15 cellular contexts compared by ENCODE assay signal in genomic region chr9:89022071-89022721, GRCh38. TPM values are rescaled to one million over a fixed set of nuclear protein-coding genes. Genes with fewer than 3 reads are reported as not detected.
A peak's percentile ranks its signal among the peaks of the same experiment; 100 is the strongest.
DNase-seq lines count a peak whose midpoint lies in the region; ATAC-seq, FAIRE-seq and TF ChIP-seq lines count a peak whose summit lies in the region.
"Had no signal": no experiment of that assay in that cellular context is flagged by ENCODE, and none has a peak within 500 bp of the region (broad histone marks: within the 10 kb centered on the region; RNA-seq: fewer than 3 reads in every experiment).

No MANE protein-coding gene starts in this region.

- ATAC-seq in sciatic nerve (peak; percentile 56), left lobe of liver (no peak), HG03442 (IDR thresholded peaks at IDR 0.05; ENCODE audit: unreplicated experiment) (no peak)

- TF ChIP-seq CTCF in cardiac fibroblast (IDR thresholded peaks at IDR 0.05; ENCODE audit: low read depth, low read length) (no peak), kidney (IDR thresholded peaks at IDR 0.05; ENCODE audit: borderline replicate concordance, extremely low read depth, insufficient read depth) (no peak), chondrocyte (IDR thresholded peaks at IDR 0.05) (no peak)

- peak overlapping the region; percentile 53 to 65 for H3K27ac ChIP-seq in kidney (ENCODE audit: low read depth in 2 of 2, low read length in 2 of 2)
- no peak overlapping the region for H3K27ac ChIP-seq in CD8-positive, alpha-beta memory T cell (ENCODE audit: low read depth, low read length)

- intact Hi-C loops in kidney (cut with DNase I), result no loop called here
- intact Hi-C loops in sciatic nerve (cut with DNase I), result no loop called here

- H3K36me3 ChIP-seq in kidney (ENCODE audit: control insufficient read depth in 1 of 2, insufficient read depth in 2 of 2, low read length in 2 of 2), result no peaks in the 10 kb centered on the region
- no peaks in the 10 kb centered on the region for H3K36me3 ChIP-seq in CD8-positive, alpha-beta memory T cell (ENCODE audit: insufficient read depth, low read length)

- no peak overlapping the region for H3K27ac Mint-ChIP-seq in CD8-positive, alpha-beta memory T cell
- no peak overlapping the region for H3K27ac Mint-ChIP-seq in chondrocyte (ENCODE audit: unreplicated experiment)
- H3K27ac Mint-ChIP-seq: activated CD4-positive, alpha-beta T cell treated with anti-CD3 and anti-CD28 coated beads, Interleukin-2, amount 10 ng/mL, durations not matched to agents 7 days and 5 days; B cell; memory B cell had no signal

- DNase-seq in ELF-1 (ENCODE audit: low read depth, low spot score) (peak; percentile 76), cardiac fibroblast (ENCODE audit: low read depth in 2 of 2) (peak; percentile 88), kidney (no peak), sciatic nerve (ENCODE audit: low spot score) (no peak), left lobe of liver (ENCODE audit: low spot score) (no peak), chondrocyte (ENCODE audit: low spot score) (no peak)
- DNase-seq in CD8-positive, alpha-beta memory T cell, result no peak
- DNase-seq: activated CD4-positive, alpha-beta T cell treated with anti-CD3 and anti-CD28 coated beads, Interleukin-2, amount 10 ng/mL, durations not matched to agents 7 days and 5 days; activated naive CD4-positive, alpha-beta T cell treated with anti-CD3 and anti-CD28 coated beads, Interleukin-2, amount 50 U/mL, for 16 hours; GOT3; Kasumi-1; NCI-H446 treated with DMSO at 0.1 percent for 48 hours had no signal

- FAIRE-seq in kidney (lab: Jason Lieb, UNC), result no peak

- H3K4me3 Mint-ChIP-seq in CD8-positive, alpha-beta memory T cell, result no peak overlapping the region
- no peak overlapping the region for H3K4me3 Mint-ChIP-seq in chondrocyte (ENCODE audit: unreplicated experiment)
- H3K4me3 Mint-ChIP-seq: activated CD4-positive, alpha-beta T cell treated with anti-CD3 and anti-CD28 coated beads, Interleukin-2, amount 10 ng/mL, durations not matched to agents 7 days and 5 days; B cell; memory B cell had no signal

- no peak overlapping the region for H3K4me3 ChIP-seq in cardiac fibroblast (replicated peaks in 1 of 2; ENCODE audit: low read depth in 2 of 2, low read length in 2 of 2)
- no peak overlapping the region for H3K4me3 ChIP-seq in kidney (ENCODE audit: low read length in 2 of 2)
- no peak overlapping the region for H3K4me3 ChIP-seq in CD8-positive, alpha-beta memory T cell (ENCODE audit: low read length)

- CTCF ChIA-PET in CD8-positive, alpha-beta memory T cell (lab: Charles Lee), result no interaction called here

- no peaks in the 10 kb centered on the region for H3K4me1 Mint-ChIP-seq in CD8-positive, alpha-beta memory T cell
- peaks cover 20% of the 10 kb centered on the region for H3K4me1 Mint-ChIP-seq in chondrocyte (ENCODE audit: low read depth)
- H3K4me1 Mint-ChIP-seq: activated CD4-positive, alpha-beta T cell treated with anti-CD3 and anti-CD28 coated beads, Interleukin-2, amount 10 ng/mL, durations not matched to agents 7 days and 5 days; B cell; memory B cell had no signal

- peaks cover 11 to 16% of the 10 kb centered on the region in 2 donors for H3K4me1 ChIP-seq in kidney (ENCODE audit: control insufficient read depth in 1 of 2, insufficient read depth in 1 of 2, low read depth in 1 of 2, low read length in 2 of 2)
- H3K4me1 ChIP-seq in CD8-positive, alpha-beta memory T cell (ENCODE audit: insufficient read depth, low read length), result no peaks in the 10 kb centered on the region

- no peaks in the 10 kb centered on the region for H3K27me3 ChIP-seq in CD8-positive, alpha-beta memory T cell (ENCODE audit: insufficient read depth, low read length, poor library complexity, severe bottlenecking)

- H3K36me3 Mint-ChIP-seq in CD8-positive, alpha-beta memory T cell, result no peaks in the 10 kb centered on the region
- no peaks in the 10 kb centered on the region for H3K36me3 Mint-ChIP-seq in chondrocyte (ENCODE audit: low read depth)
- H3K36me3 Mint-ChIP-seq: memory B cell had no signal

- no peak overlapping the region for H3K9ac ChIP-seq in kidney (ENCODE audit: low read length in 2 of 2)

- POLR2A ChIA-PET in CD8-positive, alpha-beta memory T cell (lab: Charles Lee), result no interaction called here

- peaks cover 0 to 2% (median 0%) of the 10 kb centered on the region in 5 donors for H3K9me3 Mint-ChIP-seq in CD8-positive, alpha-beta memory T cell
- peaks cover 9% of the 10 kb centered on the region for H3K9me3 Mint-ChIP-seq in chondrocyte (ENCODE audit: low read depth)
- H3K9me3 Mint-ChIP-seq: activated CD4-positive, alpha-beta T cell treated with anti-CD3 and anti-CD28 coated beads, Interleukin-2, amount 10 ng/mL, durations not matched to agents 7 days and 5 days had no signal

- H3K9me3 ChIP-seq in kidney (ENCODE audit: control insufficient read depth in 1 of 2, low read length in 2 of 2), result no peaks in the 10 kb centered on the region
- no peaks in the 10 kb centered on the region for H3K9me3 ChIP-seq in CD8-positive, alpha-beta memory T cell (ENCODE audit: low read length)

- H3K27me3 Mint-ChIP-seq in CD8-positive, alpha-beta memory T cell, result peaks cover 5 to 20% of the 10 kb centered on the region in 2 donors
- H3K27me3 Mint-ChIP-seq in chondrocyte (ENCODE audit: low read depth), result no peaks in the 10 kb centered on the region

RNA-seq across cellular contexts. Expression of gene S1PR3, which starts 30.9 kb away (rescaled TPM):
- total RNA-seq in kidney (36.4 TPM), sciatic nerve (16.9 TPM), left lobe of liver (2.0 TPM), chondrocyte (1.6 to 5.2 TPM (median 4.5 TPM) in 3 replicates)
- 12.4 TPM for polyA plus RNA-seq in kidney (ENCODE audit: insufficient read depth, low read depth, low replicate concordance)
- total RNA-seq in CD8-positive, alpha-beta memory T cell, result under 1 TPM; 0.80 to 0.90 TPM
- polyA plus RNA-seq in CD8-positive, alpha-beta memory T cell, result not detected
- total RNA-seq: B cell had no signal

Comparison
In these comparisons a context has a peak if more than half of its experiments do, and no peak if none do; other contexts are left out.
1. DNase-seq: peak in ELF-1 (single experiment) and cardiac fibroblast (2 of 2); none in kidney (single experiment), sciatic nerve (single experiment), left lobe of liver (single experiment), CD8-positive, alpha-beta memory T cell (0 of 5) and chondrocyte (single experiment).